ENCODE assay signal across 1 cellular context in genomic region chr12:55815473-55815872, GRCh38.
TF ChIP-seq lines count a peak whose summit lies in the region.

No MANE protein-coding gene starts in this region.

TF ChIP-seq in IMR-90, 13 proteins besides CTCF, POLR2A, EP300 and RAD21:
- TF ChIP-seq MAZ (IDR thresholded peaks at IDR 0.05; ENCODE audit: borderline replicate concordance, low read depth, low read length) (no peak), ELK1 (IDR thresholded peaks at IDR 0.05; ENCODE audit: borderline replicate concordance, low read depth, low read length) (no peak), RCOR1 (IDR thresholded peaks at IDR 0.05; ENCODE audit: insufficient replicate concordance, low read length) (no peak), MXI1 (IDR thresholded peaks at IDR 0.05; ENCODE audit: borderline replicate concordance, low read depth, low read length) (no peak), SMC3 (IDR thresholded peaks at IDR 0.05; ENCODE audit: low read depth, low read length) (no peak), MAFK (IDR thresholded peaks at IDR 0.05; ENCODE audit: low read depth, low read length) (no peak)
